22 cellular contexts compared by ENCODE assay signal in genomic region chr5:68116408-68116807, GRCh38.
"Had no signal": no experiment of that assay in that cellular context is flagged by ENCODE, and none has a peak within 500 bp of the region (broad histone marks: within the 10 kb centered on the region; RNA-seq: fewer than 3 reads in every experiment).

No MANE protein-coding gene starts in this region.

- H3K27ac ChIP-seq: HL-60, RWPE1 had no signal

- H3K36me3 ChIP-seq: MG63 had no signal

- FAIRE-seq: HTR-8/SVneo had no signal

- H3K9ac ChIP-seq: SK-N-SH had no signal

- H3K4me2 ChIP-seq: SK-N-SH had no signal

- DNase-seq: KBM-7, MG63, NCI-H1092, NCI-H1105 treated with DMSO at 0.1 percent for 48 hours, NCI-H1417 treated with DMSO at 0.1 percent for 48 hours, NCI-H146, NCI-H1694 treated with DMSO at 0.1 percent for 48 hours, NCI-H1930, NCI-H2081 treated with DMSO at 0.1 percent for 48 hours, NCI-H2171, NCI-H226, NCI-H446, NCI-H510A, NCI-H524 treated with DMSO at 0.1 percent for 48 hours, NCI-H69, NCI-H774, PC-3, SK-N-SH had no signal

- H3K4me3 ChIP-seq: MG63 had no signal

- H3K27me3 ChIP-seq: MG63 had no signal

- H3K9me3 ChIP-seq: SK-N-SH had no signal

- H3K9me2 ChIP-seq: SK-N-SH had no signal

- ATAC-seq: Panc1, PC-3 had no signal
